7 cellular contexts compared by ENCODE assay signal in genomic region chr20:2909953-2910352, GRCh38.
"Had no signal": no experiment of that assay in that cellular context is flagged by ENCODE, and none has a peak within 500 bp of the region (broad histone marks: within the 10 kb centered on the region; RNA-seq: fewer than 3 reads in every experiment).

No MANE protein-coding gene starts in this region.

- FAIRE-seq: GM12878, GM12891, GM12892, GM18507, GM19239 had no signal

- DNase-seq: GDM1, GF-D8 had no signal
